ENCODE assay signal across 8 cellular contexts in the genomic region with DNA sequence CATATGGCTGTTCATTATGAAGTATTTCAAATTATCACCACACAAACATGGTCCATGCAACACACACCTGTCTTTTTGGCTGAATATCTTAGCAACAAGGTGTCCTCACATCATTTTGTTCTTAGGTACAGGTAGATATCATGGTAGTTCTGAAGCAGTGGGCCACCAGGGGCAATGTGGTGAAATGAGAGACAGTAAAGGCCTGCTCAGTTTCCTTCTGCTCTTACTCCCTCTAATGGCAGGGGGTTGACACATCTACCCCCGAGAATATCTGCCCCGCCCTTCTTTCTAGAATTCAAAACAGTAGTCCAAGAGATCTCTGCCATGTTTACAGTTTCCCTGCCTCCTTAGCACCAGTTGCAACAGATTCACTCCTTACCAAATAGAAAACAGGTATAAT.
DNase-seq lines count a peak whose midpoint lies in the region; ATAC-seq and TF ChIP-seq lines count a peak whose summit lies in the region.

No MANE protein-coding gene starts in this region.

- H3K4me1 Mint-ChIP-seq in endothelial cell (ENCODE audit: unreplicated experiment) = no peaks in the 10 kb centered on the region
- peaks cover 17% of the 10 kb centered on the region for H3K4me1 Mint-ChIP-seq in type B pancreatic cell (ENCODE audit: unreplicated experiment)

- DNase-seq in NOMO-1 (lab: John Stamatoyannopoulos, UW; ENCODE audit: unreplicated experiment in 2 of 2) (peak; percentile 31 to 37), endothelial cell (ENCODE audit: low spot score) (peak; percentile 54), type B pancreatic cell (ENCODE audit: extremely low spot score, unreplicated experiment) (no peak), GOT3 (lab: John Stamatoyannopoulos, UW) (no peak)
- DNase-seq in central memory CD4-positive, alpha-beta T cell = no peak

- no peak overlapping the region for H3K27ac Mint-ChIP-seq in endothelial cell (ENCODE audit: unreplicated experiment)
- H3K27ac Mint-ChIP-seq in type B pancreatic cell = no peak overlapping the region

- H3K9me3 Mint-ChIP-seq in endothelial cell (ENCODE audit: unreplicated experiment) (no peaks in the 10 kb centered on the region), type B pancreatic cell (no peaks in the 10 kb centered on the region)

- H3K27me3 Mint-ChIP-seq in endothelial cell (ENCODE audit: unreplicated experiment) (no peaks in the 10 kb centered on the region), type B pancreatic cell (peaks cover 7% of the 10 kb centered on the region)

- TF ChIP-seq CTCF in GM12872 (IDR thresholded peaks at IDR 0.05; ENCODE audit: insufficient read depth, low read depth, low read length) (peak; percentile 73), endothelial cell (IDR thresholded peaks at IDR 0.05; ENCODE audit: unreplicated experiment) (peak; percentile 52), type B pancreatic cell (conservative IDR thresholded peaks at IDR 0.05) (peak; percentile 67)

- peak; percentile 97 for ATAC-seq in GM21529 (IDR thresholded peaks at IDR 0.05; ENCODE audit: unreplicated experiment)
- ATAC-seq in HG03575 (IDR thresholded peaks at IDR 0.05; ENCODE audit: extremely low read depth, insufficient number of reproducible peaks, low FRiP score, unreplicated experiment) = peak; percentile 80

- H3K4me3 Mint-ChIP-seq in endothelial cell (ENCODE audit: unreplicated experiment) (no peak overlapping the region), type B pancreatic cell (no peak overlapping the region)

- no peaks in the 10 kb centered on the region for H3K36me3 Mint-ChIP-seq in endothelial cell (ENCODE audit: low read depth, unreplicated experiment)
- H3K36me3 Mint-ChIP-seq in type B pancreatic cell = no peaks in the 10 kb centered on the region

Comparison
In these comparisons a context has a peak if more than half of its experiments do, and no peak if none do; other contexts are left out.
1. DNase-seq: peak in NOMO-1 (2 of 2) and endothelial cell (single experiment); none in type B pancreatic cell (single experiment), central memory CD4-positive, alpha-beta T cell (single experiment) and GOT3 (single experiment).
2. Peak in every context shown above with its lines, with median percentiles within 50 percentile points of each other: CTCF ChIP-seq.